18 cellular contexts compared by ENCODE assay signal in genomic region chr5:56359429-56359781, GRCh38.
DNase-seq lines count a peak whose midpoint lies in the region; ATAC-seq and TF ChIP-seq lines count a peak whose summit lies in the region.
"Had no signal": no experiment of that assay in that cellular context is flagged by ENCODE, and none has a peak within 500 bp of the region (broad histone marks: within the 10 kb centered on the region; RNA-seq: fewer than 3 reads in every experiment).

No MANE protein-coding gene starts in this region.

- no peaks in the 10 kb centered on the region for H3K36me3 Mint-ChIP-seq in osteocyte (ENCODE audit: unreplicated experiment)
- no peaks in the 10 kb centered on the region for H3K36me3 Mint-ChIP-seq in activated CD4-positive, alpha-beta memory T cell treated with anti-CD3 and anti-CD28 coated beads for 36 hours
- no peaks in the 10 kb centered on the region for H3K36me3 Mint-ChIP-seq in stimulated activated naive B cell treated with anti-CD40 and anti-IgM and Interleukin-4, amounts not matched to agents 10 μg/mL and 1 μg/mL and 100 μg/mL, for 72 hours

- POLR2A ChIA-PET in activated CD4-positive, alpha-beta memory T cell treated with anti-CD3 and anti-CD28 coated beads for 36 hours (lab: Charles Lee): no interaction called here

- intact Hi-C loops in Right ventricle myocardium superior (cut with DNase I): no loop called here
- intact Hi-C loops in cardiac septum (cut with DNase I): loop anchor here (5.0 to 10.0 kb wide), 2 partner anchors 103 to 255 kb away; no protein-coding TSS in a partner anchor
- intact Hi-C loops in right cardiac atrium (cut with DNase I): loop anchor here in 1 of 4 donors (10.0 kb wide), 1 partner anchor 455 kb away; the partner anchor contains the start of gene MAP3K1
- intact Hi-C loops in activated CD4-positive, alpha-beta memory T cell treated with anti-CD3 and anti-CD28 coated beads for 36 hours (cut with micrococcal nuclease): no loop called here

- peaks cover 2% of the 10 kb centered on the region for H3K9me3 Mint-ChIP-seq in osteocyte (ENCODE audit: unreplicated experiment)
- H3K9me3 Mint-ChIP-seq in activated CD4-positive, alpha-beta memory T cell treated with anti-CD3 and anti-CD28 coated beads for 36 hours: no peaks in the 10 kb centered on the region
- peaks cover 4 to 5% of the 10 kb centered on the region in 2 donors for H3K9me3 Mint-ChIP-seq in stimulated activated naive B cell treated with anti-CD40 and anti-IgM and Interleukin-4, amounts not matched to agents 10 μg/mL and 1 μg/mL and 100 μg/mL, for 72 hours

- TF ChIP-seq CTCF in osteocyte (IDR thresholded peaks at IDR 0.05): no peak

- ATAC-seq in Right ventricle myocardium superior (ENCODE audit: poor library complexity) (peak; percentile 67), right cardiac atrium (peak; percentile 64 to 69)
- no peak for ATAC-seq in stimulated activated naive B cell treated with anti-CD40 and anti-IgM and Interleukin-4, amounts not matched to agents 10 μg/mL and 1 μg/mL and 100 μg/mL, for 72 hours (replicated peaks)

- H3K27ac ChIP-seq in right cardiac atrium (ENCODE audit: low read length): peak overlapping the region; percentile 26
- H3K27ac ChIP-seq: C4-2B had no signal

- peaks cover 30% of the 10 kb centered on the region for H3K4me1 Mint-ChIP-seq in osteocyte (ENCODE audit: unreplicated experiment)
- peaks cover 4% of the 10 kb centered on the region for H3K4me1 Mint-ChIP-seq in activated CD4-positive, alpha-beta memory T cell treated with anti-CD3 and anti-CD28 coated beads for 36 hours (ENCODE audit: low read depth)
- peaks cover 16 to 28% of the 10 kb centered on the region in 2 donors for H3K4me1 Mint-ChIP-seq in stimulated activated naive B cell treated with anti-CD40 and anti-IgM and Interleukin-4, amounts not matched to agents 10 μg/mL and 1 μg/mL and 100 μg/mL, for 72 hours

- peaks cover 1% of the 10 kb centered on the region for H3K4me1 ChIP-seq in right cardiac atrium (ENCODE audit: control insufficient read depth, insufficient read depth, low read length)

- CTCF ChIA-PET in activated CD4-positive, alpha-beta memory T cell treated with anti-CD3 and anti-CD28 coated beads for 36 hours (lab: Charles Lee): no interaction called here

- no peaks in the 10 kb centered on the region for H3K9me3 ChIP-seq in right cardiac atrium (ENCODE audit: control insufficient read depth, low read length)

- H3K4me3 ChIP-seq in right cardiac atrium (ENCODE audit: low read length): no peak overlapping the region

- 54% methylated on average over 2 of the region's 2 CpGs for WGBS in right cardiac atrium

- no peak overlapping the region for H3K4me3 Mint-ChIP-seq in osteocyte (ENCODE audit: unreplicated experiment)
- no peak overlapping the region for H3K4me3 Mint-ChIP-seq in activated CD4-positive, alpha-beta memory T cell treated with anti-CD3 and anti-CD28 coated beads for 36 hours
- no peak overlapping the region for H3K4me3 Mint-ChIP-seq in stimulated activated naive B cell treated with anti-CD40 and anti-IgM and Interleukin-4, amounts not matched to agents 10 μg/mL and 1 μg/mL and 100 μg/mL, for 72 hours

- DNase-seq in Right ventricle myocardium superior (no peak), cardiac septum (ENCODE audit: low spot score) (no peak), right cardiac atrium (no peak), osteocyte (ENCODE audit: extremely low spot score, unreplicated experiment) (no peak)
- no peak for DNase-seq in activated CD4-positive, alpha-beta memory T cell treated with anti-CD3 and anti-CD28 coated beads for 36 hours
- DNase-seq in activated CD4-positive, CD25-positive, alpha-beta regulatory T cell treated with anti-CD3 and anti-CD28 coated beads, Interleukin-2, amount 50 U/mL, for 72 hours: no peak
- no peak for DNase-seq in stimulated activated naive B cell treated with anti-CD40 and anti-IgM and Interleukin-4, amounts not matched to agents 10 μg/mL and 1 μg/mL and 100 μg/mL, for 72 hours
- no peak for DNase-seq in activated CD4-positive, CD25-positive, alpha-beta regulatory T cell (lab: John Stamatoyannopoulos, UW)
- DNase-seq: activated CD4-positive, alpha-beta T cell treated with anti-CD3 and anti-CD28 coated beads for 48 hours; activated gamma-delta T cell; anterior cingulate cortex; DMS 273 treated with DMSO at 0.1 percent for 48 hours; NCI-H1417; NCI-H2171; NCI-H526 treated with DMSO at 0.1 percent for 48 hours; retina; stimulated activated naive CD8-positive, alpha-beta T cell treated with anti-CD3 and anti-CD28 coated beads, Interleukin-15, Interleukin-2, amounts not matched to agents 100 U/mL and 50 U/mL, for 24 hours had no signal

- peak overlapping the region; percentile 71 for H3K27ac Mint-ChIP-seq in osteocyte (ENCODE audit: unreplicated experiment)
- no peak overlapping the region for H3K27ac Mint-ChIP-seq in activated CD4-positive, alpha-beta memory T cell treated with anti-CD3 and anti-CD28 coated beads for 36 hours
- H3K27ac Mint-ChIP-seq in stimulated activated naive B cell treated with anti-CD40 and anti-IgM and Interleukin-4, amounts not matched to agents 10 μg/mL and 1 μg/mL and 100 μg/mL, for 72 hours: no peak overlapping the region

- no peaks in the 10 kb centered on the region for H3K27me3 ChIP-seq in right cardiac atrium (ENCODE audit: control insufficient read depth, insufficient read depth)

- H3K27me3 Mint-ChIP-seq in osteocyte (ENCODE audit: unreplicated experiment): no peaks in the 10 kb centered on the region
- no peaks in the 10 kb centered on the region for H3K27me3 Mint-ChIP-seq in activated CD4-positive, alpha-beta memory T cell treated with anti-CD3 and anti-CD28 coated beads for 36 hours
- H3K27me3 Mint-ChIP-seq in stimulated activated naive B cell treated with anti-CD40 and anti-IgM and Interleukin-4, amounts not matched to agents 10 μg/mL and 1 μg/mL and 100 μg/mL, for 72 hours: no peaks in the 10 kb centered on the region

Comparison
In these comparisons a context has a peak if more than half of its experiments do, and no peak if none do; other contexts are left out.
1. ATAC-seq: peak in Right ventricle myocardium superior (single experiment) and right cardiac atrium (2 of 2); none in stimulated activated naive B cell treated with anti-CD40 and anti-IgM and Interleukin-4, amounts not matched to agents 10 μg/mL and 1 μg/mL and 100 μg/mL, for 72 hours (0 of 2).